Comparison of ENCODE assay signal across 8 cellular contexts in the genomic region with DNA sequence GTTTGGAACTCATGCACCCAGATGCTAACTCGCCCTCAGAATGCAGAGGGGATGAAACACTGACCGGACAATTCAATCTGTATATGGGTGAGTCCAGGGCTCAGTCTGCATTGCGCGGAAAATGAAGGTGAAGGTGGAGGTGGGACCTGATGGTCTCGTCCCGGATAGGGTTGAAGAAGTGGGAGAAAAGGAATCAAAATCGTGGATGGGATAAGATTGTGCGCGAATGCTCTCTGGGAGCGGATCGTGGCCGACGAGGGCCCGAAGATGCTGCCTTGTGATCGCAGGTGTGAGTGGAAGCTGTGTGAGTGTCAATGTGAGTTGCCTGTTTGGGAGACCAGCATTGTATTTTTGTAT. TPM values are rescaled to one million over a fixed set of nuclear protein-coding genes. Genes with fewer than 3 reads are reported as not detected.
DNase-seq lines count a peak whose midpoint lies in the region; ATAC-seq and TF ChIP-seq lines count a peak whose summit lies in the region.

No MANE protein-coding gene starts in this region.

- H3K9ac ChIP-seq in iPS-20b (ENCODE audit: low read depth, low read length): no peak overlapping the region

- H3K4me3 ChIP-seq in cardiac muscle cell (peak overlapping the region; percentile 58), iPS-20b (ENCODE audit: low read length) (peak overlapping the region; percentile 96), testis (peak overlapping the region; percentile 78 to 84)

- no peaks in the 10 kb centered on the region for H3K27me3 Mint-ChIP-seq in activated B cell treated with CpG ODN at 0.5 μM for 24 hours

- peaks cover 12% of the 10 kb centered on the region for H3K9me3 Mint-ChIP-seq in activated B cell treated with CpG ODN at 0.5 μM for 24 hours

- peak overlapping the region; percentile 85 for H3K27ac Mint-ChIP-seq in activated B cell treated with CpG ODN at 0.5 μM for 24 hours

- peak overlapping the region; percentile 92 for H3K4me3 Mint-ChIP-seq in activated B cell treated with CpG ODN at 0.5 μM for 24 hours

- H3K9me3 ChIP-seq in cardiac muscle cell (ENCODE audit: low read depth) (no peaks in the 10 kb centered on the region), iPS-20b (ENCODE audit: insufficient read depth, low read depth, low read length) (peaks cover 66% of the 10 kb centered on the region), testis (no peaks in the 10 kb centered on the region)

- TF ChIP-seq CTCF in cardiac muscle cell (IDR thresholded peaks at IDR 0.05; ENCODE audit: low read depth, low read length) (no peak), activated B cell treated with CpG ODN at 0.5 μM for 24 hours (IDR thresholded peaks at IDR 0.05) (no peak), testis (IDR thresholded peaks at IDR 0.05) (no peak), omental fat pad (IDR thresholded peaks at IDR 0.05) (no peak), foreskin keratinocyte (conservative IDR thresholded peaks at IDR 0.05) (no peak)

- H3K4me1 Mint-ChIP-seq in activated B cell treated with CpG ODN at 0.5 μM for 24 hours: peaks cover 24% of the 10 kb centered on the region

- WGBS in testis, 2 donors: 3% methylated on average over 15 of the region's 15 CpGs

- CTCF ChIA-PET in activated B cell treated with CpG ODN at 0.5 μM for 24 hours (lab: Charles Lee): interaction anchor here (0.9 to 2.0 kb wide), 2 partner anchors 24 to 77 kb away, joined by 4 read pairs; partner anchors contain the start of gene ZNF345

- H3K36me3 ChIP-seq in cardiac muscle cell (peaks cover 4% of the 10 kb centered on the region), iPS-20b (ENCODE audit: insufficient read depth, low read depth, low read length) (no peaks in the 10 kb centered on the region), testis (ENCODE audit: low read depth, missing control alignments) (no peaks in the 10 kb centered on the region)

- H3K36me3 Mint-ChIP-seq in activated B cell treated with CpG ODN at 0.5 μM for 24 hours (ENCODE audit: low read depth): peaks cover 30% of the 10 kb centered on the region

- intact Hi-C loops in Right ventricle myocardium inferior (cut with DNase I): loop anchor here (2.0 to 10.0 kb wide), 3 partner anchors 78 to 694 kb away; partner anchors contain the start of genes ZNF345, ZNF569, ZNF570 and ZNF585A
- intact Hi-C loops in activated B cell treated with CpG ODN at 0.5 μM for 24 hours (cut with micrococcal nuclease): loop anchor here (1.0 to 10.0 kb wide), 9 partner anchors 65 to 819 kb away; partner anchors contain the start of genes ZNF383, ZNF420, ZNF461 and ZNF540
- intact Hi-C loops in testis (cut with DNase I; ENCODE audit: low total_unique reads): loop anchor here (10.0 kb wide), 1 partner anchor 718 kb away; the partner anchor contains the start of genes THAP8 and WDR62

- POLR2A ChIA-PET in activated B cell treated with CpG ODN at 0.5 μM for 24 hours (lab: Charles Lee): interaction anchor here (0.6 to 1.7 kb wide), 9 partner anchors 24 to 951 kb away, joined by 3 to 10 read pairs (median 5); partner anchors contain the start of genes ZNF345, ZNF420, ZNF566 and ZNF567

- H3K27ac ChIP-seq in cardiac muscle cell: peak overlapping the region; percentile 100
- no peak overlapping the region for H3K27ac ChIP-seq in iPS-20b (ENCODE audit: low read length)
- H3K27ac ChIP-seq in testis: peak overlapping the region; percentile 76 to 89
- no peak overlapping the region for H3K27ac ChIP-seq in caudate nucleus (ENCODE audit: low read depth, low read length)
- no peak overlapping the region for H3K27ac ChIP-seq in foreskin keratinocyte

- H3K27me3 ChIP-seq in cardiac muscle cell (no peaks in the 10 kb centered on the region), iPS-20b (ENCODE audit: insufficient read depth, low read length) (no peaks in the 10 kb centered on the region), testis (no peaks in the 10 kb centered on the region), foreskin keratinocyte (no peaks in the 10 kb centered on the region)

- no peak for TF ChIP-seq POLR2A in testis (IDR thresholded peaks at IDR 0.05)

- no peak for DNase-seq in cardiac muscle cell (ENCODE audit: low read depth in 1 of 2, low spot score in 1 of 2)
- no peak for DNase-seq in Right ventricle myocardium inferior (ENCODE audit: missing footprints)
- DNase-seq in activated B cell treated with CpG ODN at 0.5 μM for 24 hours: no peak
- no peak for DNase-seq in testis
- DNase-seq in caudate nucleus (lab: John Stamatoyannopoulos, UW): no peak
- DNase-seq in omental fat pad (ENCODE audit: low spot score): no peak
- DNase-seq in foreskin keratinocyte: no peak

- no peak for ATAC-seq in Right ventricle myocardium inferior
- peak; percentile 23 for ATAC-seq in activated B cell treated with CpG ODN at 0.5 μM for 24 hours (ENCODE audit: low read depth)
- ATAC-seq in omental fat pad (ENCODE audit: low FRiP score): no peak
- ATAC-seq in foreskin keratinocyte: no peak

- H3K4me1 ChIP-seq in cardiac muscle cell (ENCODE audit: low read depth) (no peaks in the 10 kb centered on the region), iPS-20b (ENCODE audit: insufficient read depth, low read length) (no peaks in the 10 kb centered on the region), testis (peaks cover 3% of the 10 kb centered on the region), foreskin keratinocyte (no peaks in the 10 kb centered on the region)

RNA-seq across cellular contexts. Expression of gene ZNF850, which starts 0.6 kb away (rescaled TPM):
- total RNA-seq in cardiac muscle cell (16.1 and 27.8 TPM in 2 replicates), Right ventricle myocardium inferior (4.1 TPM), activated B cell treated with CpG ODN at 0.5 μM for 24 hours (5.8 and 7.9 TPM in 2 replicates), testis (10 to 100 TPM; 10.6 to 17.8 TPM), omental fat pad (1 to 10 TPM; 1.7 to 4.6 (median 3.5) TPM), foreskin keratinocyte (2.1 and 2.2 TPM in 2 replicates)
- polyA plus RNA-seq in cardiac muscle cell (2.9 and 9.5 TPM in 2 replicates), testis (ENCODE audit: insufficient read depth, low read depth, low replicate concordance) (4.1 TPM), foreskin keratinocyte (0.20 and 0.31 TPM in 2 replicates)

Comparison
In these comparisons a context has a peak if more than half of its experiments do, and no peak if none do; other contexts are left out.
1. H3K27ac ChIP-seq: peak in cardiac muscle cell (single experiment) and testis (2 of 2); none in iPS-20b (single experiment), caudate nucleus (single experiment) and foreskin keratinocyte (single experiment).
2. Peak in every context shown above with its lines, with median percentiles within 50 percentile points of each other: H3K4me3 ChIP-seq.